Comparison of ENCODE assay signal across 12 cellular contexts in the genomic region with DNA sequence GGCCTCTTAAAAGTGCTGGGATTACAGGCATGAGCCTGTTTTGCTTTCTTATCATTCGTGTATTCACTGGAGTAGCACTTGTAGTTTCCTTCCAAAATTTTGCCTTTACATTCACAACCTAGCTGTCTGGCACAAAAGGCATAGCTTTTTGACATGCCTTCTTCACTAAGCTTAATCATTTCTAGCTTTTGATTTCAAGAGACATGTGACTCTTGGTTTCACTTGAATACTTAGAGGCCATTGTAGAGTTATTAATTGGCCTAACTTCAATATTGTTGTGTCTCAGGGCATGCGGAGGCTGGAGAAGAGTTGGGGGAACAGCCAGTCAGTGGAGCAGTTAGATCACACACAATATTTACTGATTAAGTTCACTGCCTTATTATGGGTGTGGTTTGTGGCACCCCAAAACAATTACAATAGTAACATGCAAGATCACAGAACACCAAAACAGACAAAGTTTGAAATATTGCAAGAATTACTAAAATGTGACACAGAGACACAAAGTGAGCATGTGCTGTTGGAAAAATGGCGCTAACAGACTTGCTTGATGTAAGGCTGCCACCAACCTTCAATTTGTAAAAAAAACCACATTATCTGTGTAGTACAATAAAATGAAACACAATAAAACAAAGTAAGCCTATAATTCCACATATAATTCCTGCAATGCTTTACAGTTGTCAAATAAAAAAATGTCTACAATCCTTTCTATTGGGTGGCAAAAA. TPM values are rescaled to one million over a fixed set of nuclear protein-coding genes. Genes with fewer than 3 reads are reported as not detected.
DNase-seq lines count a peak whose midpoint lies in the region; ATAC-seq and TF ChIP-seq lines count a peak whose summit lies in the region.
"Had no signal": no experiment of that assay in that cellular context is flagged by ENCODE, and none has a peak within 500 bp of the region (broad histone marks: within the 10 kb centered on the region; RNA-seq: fewer than 3 reads in every experiment).

No MANE protein-coding gene starts in this region.

- DNase-seq in ACHN (peak; percentile 15), SK-MEL-5 (ENCODE audit: low read depth, low spot score) (peak; percentile 67), midbrain (lab: John Stamatoyannopoulos, UW) (no peak), upper lobe of right lung (no peak), T1000 (lab: John Stamatoyannopoulos, UW) (no peak)
- DNase-seq: activated CD8-positive, alpha-beta memory T cell treated with anti-CD3 and anti-CD28 coated beads, Interleukin-2, amount 50 U/mL, for 48 hours; hypothalamus; NCI-H1105; right cardiac atrium had no signal

- no peak for TF ChIP-seq CTCF in upper lobe of right lung (IDR thresholded peaks at IDR 0.05)

- H3K4me1 ChIP-seq in upper lobe of right lung = no peaks in the 10 kb centered on the region

- no peaks in the 10 kb centered on the region for H3K36me3 ChIP-seq in upper lobe of right lung

- in situ Hi-C loops in ACHN (cut with HindIII; ENCODE audit: low pct_ligation_motif_present, low pct_unique_long_range_greater_than_20kb, low sequenced_read_pairs) (no loop called here), SK-MEL-5 (cut with HindIII; ENCODE audit: low pct_unique_long_range_greater_than_20kb, low sequenced_read_pairs) (no loop called here)

- H3K9me3 ChIP-seq in upper lobe of right lung = no peaks in the 10 kb centered on the region

- H3K27me3 ChIP-seq in upper lobe of right lung = no peaks in the 10 kb centered on the region

- H3K27ac ChIP-seq in upper lobe of right lung = no peak overlapping the region

- H3K4me3 ChIP-seq in upper lobe of right lung = no peak overlapping the region

- intact Hi-C loops in upper lobe of right lung (cut with DNase I) = no loop called here

- ATAC-seq in GM19035 (IDR thresholded peaks at IDR 0.05; ENCODE audit: unreplicated experiment) (peak; percentile 54), HG02763 (IDR thresholded peaks at IDR 0.05; ENCODE audit: unreplicated experiment) (peak; percentile 59), upper lobe of right lung (no peak), SK-N-SH treated with all-trans-retinoic acid at 6 μM for 48 hours (no peak)
- ATAC-seq: right cardiac atrium had no signal

TF ChIP-seq in SK-N-SH treated with all-trans-retinoic acid at 6 μM for 48 hours, 23 proteins besides CTCF, POLR2A, EP300 and RAD21:
- TF ChIP-seq OSR1 (CRISPR knock-in tag; IDR thresholded peaks at IDR 0.05) = no peak
- TF ChIP-seq, protein P1, sequence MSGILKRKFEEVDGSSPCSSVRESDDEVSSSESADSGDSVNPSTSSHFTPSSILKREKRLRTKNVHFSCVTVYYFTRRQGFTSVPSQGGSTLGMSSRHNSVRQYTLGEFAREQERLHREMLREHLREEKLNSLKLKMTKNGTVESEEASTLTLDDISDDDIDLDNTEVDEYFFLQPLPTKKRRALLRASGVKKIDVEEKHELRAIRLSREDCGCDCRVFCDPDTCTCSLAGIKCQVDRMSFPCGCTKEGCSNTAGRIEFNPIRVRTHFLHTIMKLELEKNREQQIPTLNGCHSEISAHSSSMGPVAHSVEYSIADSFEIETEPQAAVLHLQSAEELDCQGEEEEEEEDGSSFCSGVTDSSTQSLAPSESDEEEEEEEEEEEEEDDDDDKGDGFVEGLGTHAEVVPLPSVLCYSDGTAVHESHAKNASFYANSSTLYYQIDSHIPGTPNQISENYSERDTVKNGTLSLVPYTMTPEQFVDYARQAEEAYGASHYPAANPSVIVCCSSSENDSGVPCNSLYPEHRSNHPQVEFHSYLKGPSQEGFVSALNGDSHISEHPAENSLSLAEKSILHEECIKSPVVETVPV (CRISPR knock-in tag; IDR thresholded peaks at IDR 0.05) = no peak
- TF ChIP-seq ISL1 (CRISPR knock-in tag; IDR thresholded peaks at IDR 0.05) = no peak
- TF ChIP-seq ZNF8 (CRISPR knock-in tag; IDR thresholded peaks at IDR 0.05) = no peak
- TF ChIP-seq ZNF565 (CRISPR knock-in tag; conservative IDR thresholded peaks at IDR 0.05; ENCODE audit: low read depth) = no peak
- TF ChIP-seq, protein P2, sequence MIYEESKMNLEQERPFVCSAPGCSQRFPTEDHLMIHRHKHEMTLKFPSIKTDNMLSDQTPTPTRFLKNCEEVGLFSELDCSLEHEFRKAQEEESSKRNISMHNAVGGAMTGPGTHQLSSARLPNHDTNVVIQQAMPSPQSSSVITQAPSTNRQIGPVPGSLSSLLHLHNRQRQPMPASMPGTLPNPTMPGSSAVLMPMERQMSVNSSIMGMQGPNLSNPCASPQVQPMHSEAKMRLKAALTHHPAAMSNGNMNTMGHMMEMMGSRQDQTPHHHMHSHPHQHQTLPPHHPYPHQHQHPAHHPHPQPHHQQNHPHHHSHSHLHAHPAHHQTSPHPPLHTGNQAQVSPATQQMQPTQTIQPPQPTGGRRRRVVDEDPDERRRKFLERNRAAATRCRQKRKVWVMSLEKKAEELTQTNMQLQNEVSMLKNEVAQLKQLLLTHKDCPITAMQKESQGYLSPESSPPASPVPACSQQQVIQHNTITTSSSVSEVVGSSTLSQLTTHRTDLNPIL (CRISPR knock-in tag; IDR thresholded peaks at IDR 0.05; ENCODE audit: low read depth) = no peak
- no peak for TF ChIP-seq ARNTL (CRISPR knock-in tag; IDR thresholded peaks at IDR 0.05; ENCODE audit: borderline replicate concordance, low read depth)
- no peak for TF ChIP-seq ZFP30 (CRISPR knock-in tag; IDR thresholded peaks at IDR 0.05)
- no peak for TF ChIP-seq TOX (CRISPR knock-in tag; IDR thresholded peaks at IDR 0.05; ENCODE audit: borderline replicate concordance)
- no peak for TF ChIP-seq ZC3H10 (CRISPR knock-in tag; IDR thresholded peaks at IDR 0.05)

RNA-seq across cellular contexts. Expression of a gene that starts 43.1 kb away (rescaled TPM):
- total RNA-seq in SK-MEL-5 (2014; rRNA removed; shearing (Covaris generic)) = 12.5 and 15.7 TPM in 2 replicates
- polyA plus RNA-seq in SK-MEL-5 (2015; cell fraction: cytosol; rRNA removed) = 7.9 and 15.1 TPM in 2 replicates
- polyA plus RNA-seq in SK-MEL-5 (2015; cell fraction: nucleus; rRNA removed) = 18.9 and 20.8 TPM in 2 replicates
- 40.2 TPM for total RNA-seq in upper lobe of right lung

Comparison
In these comparisons a context has a peak if more than half of its experiments do, and no peak if none do; other contexts are left out.
1. DNase-seq: peak in ACHN (single experiment) and SK-MEL-5 (single experiment); none in midbrain (single experiment), upper lobe of right lung (single experiment) and T1000 (single experiment).
2. ATAC-seq: peak in GM19035 (single experiment) and HG02763 (single experiment); none in upper lobe of right lung (single experiment) and SK-N-SH treated with all-trans-retinoic acid at 6 μM for 48 hours (single experiment).